8 cellular contexts compared by ENCODE assay signal in the genomic region with DNA sequence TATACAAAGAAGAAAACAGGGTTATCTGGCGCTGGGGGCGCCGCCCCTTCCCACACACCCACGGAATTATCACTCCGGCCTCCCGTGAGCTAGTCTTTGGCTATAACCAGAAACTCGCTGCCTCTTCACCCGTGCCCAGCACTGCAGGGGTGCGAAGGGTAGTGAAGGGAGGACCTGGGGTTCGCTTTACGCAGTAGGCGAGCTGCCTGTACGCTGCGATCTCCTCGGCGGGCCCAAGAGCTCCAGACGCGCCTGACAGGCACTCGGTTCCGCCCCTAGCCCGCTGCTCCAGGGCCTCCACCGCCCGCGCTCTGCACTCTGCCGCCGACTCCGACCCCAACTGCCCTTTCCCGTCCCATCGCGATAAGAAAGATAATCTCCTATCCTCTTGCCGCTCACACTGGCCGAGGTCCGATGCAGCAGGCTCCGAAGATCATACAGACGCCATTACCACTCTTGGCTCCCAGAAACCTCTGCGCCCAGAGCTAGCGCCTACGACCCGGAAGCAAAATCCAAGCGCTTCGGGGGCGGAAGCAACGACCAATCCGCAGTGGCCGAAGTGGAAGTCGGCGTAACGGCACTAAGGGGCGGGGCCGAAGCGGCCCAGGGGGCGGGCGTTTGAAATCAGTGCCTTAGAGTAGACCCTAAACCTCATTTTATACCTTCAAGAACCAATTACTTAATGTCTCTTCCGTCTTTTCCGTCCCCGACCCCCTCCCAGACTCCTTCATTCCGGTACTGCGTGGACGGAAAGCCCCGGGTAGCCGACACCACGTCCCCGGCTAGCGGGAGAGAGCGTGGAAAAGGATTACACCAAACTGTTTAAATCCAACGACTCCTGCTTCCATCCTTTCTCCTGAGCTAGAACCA. TPM values are rescaled to one million over a fixed set of nuclear protein-coding genes. Genes with fewer than 3 reads are reported as not detected.
DNase-seq lines count a peak whose midpoint lies in the region; ATAC-seq, FAIRE-seq and TF ChIP-seq lines count a peak whose summit lies in the region.

A gene (minus strand): TSS at position 458 of the 870 bp plus-strand sequence. CDS start 1,371 bp downstream, outside the sequence.
A gene (plus strand): TSS at position 611 of the 870 bp plus-strand sequence. CDS start 23,664 bp downstream, outside the sequence.

- peaks cover 24% of the 10 kb centered on the region for H3K36me3 Mint-ChIP-seq in activated CD4-positive, alpha-beta T cell treated with anti-CD3 and anti-CD28 coated beads for 36 hours (ENCODE audit: low read depth)

- POLR2A ChIA-PET in activated CD4-positive, alpha-beta T cell treated with anti-CD3 and anti-CD28 coated beads for 36 hours (lab: Charles Lee) = interaction anchor here (0.6 to 1.2 kb wide), 4 partner anchors 94 to 845 kb away, joined by 3 to 8 read pairs (median 4); a partner anchor contains a TSS

- DNase-seq in BE2C = peak; percentile 96
- DNase-seq in GM19239 (ENCODE audit: insufficient read length, low spot score) = peak; percentile 87
- DNase-seq in NCI-H510A treated with DMSO at 0.1 percent for 48 hours (lab: John Stamatoyannopoulos, UW) = peak; percentile 90
- DNase-seq in activated CD4-positive, alpha-beta T cell treated with anti-CD3 and anti-CD28 coated beads for 36 hours = peak; percentile 97
- DNase-seq in kidney glomerular epithelial cell (lab: John Stamatoyannopoulos, UW) = peak; percentile 89
- peak; percentile 86 to 91 for DNase-seq in stimulated activated CD4-positive, alpha-beta T cell treated with anti-CD3 and anti-CD28 coated beads, Interleukin-15, amount 100 ng/mL, for 48 hours (ENCODE audit: low read depth in 2 of 2)

- H3K9me3 Mint-ChIP-seq in activated CD4-positive, alpha-beta T cell treated with anti-CD3 and anti-CD28 coated beads for 36 hours (ENCODE audit: low read depth) = no peaks in the 10 kb centered on the region

- H3K4me1 ChIP-seq in BE2C = peaks cover 6% of the 10 kb centered on the region

- H3K9me3 ChIP-seq in BE2C = no peaks in the 10 kb centered on the region

- peak within 1 kb of the TSS; percentile 92 for H3K4me3 ChIP-seq in BE2C (ENCODE audit: low read depth, low read length)

- intact Hi-C loops in activated CD4-positive, alpha-beta T cell treated with anti-CD3 and anti-CD28 coated beads for 36 hours (cut with DNase I, micrococcal nuclease) = loop anchor here (1.0 to 5.0 kb wide), 11 partner anchors 95 to 1417 kb away; a partner anchor contains a TSS

- peaks cover 38% of the 10 kb centered on the region for H3K36me3 ChIP-seq in BE2C

- peak within 1 kb of the TSS; percentile 94 for H3K27ac Mint-ChIP-seq in activated CD4-positive, alpha-beta T cell treated with anti-CD3 and anti-CD28 coated beads for 36 hours

- TF ChIP-seq CTCF in BE2C (IDR thresholded peaks at IDR 0.05; ENCODE audit: low read depth, low read length) = no peak

- no peaks in the 10 kb centered on the region for H3K27me3 Mint-ChIP-seq in activated CD4-positive, alpha-beta T cell treated with anti-CD3 and anti-CD28 coated beads for 36 hours

- peaks cover 27% of the 10 kb centered on the region for H3K4me1 Mint-ChIP-seq in activated CD4-positive, alpha-beta T cell treated with anti-CD3 and anti-CD28 coated beads for 36 hours

- FAIRE-seq in GM19239 (lab: Jason Lieb, UNC) = peak; percentile 98

- ATAC-seq in HG03442 (IDR thresholded peaks at IDR 0.05; ENCODE audit: unreplicated experiment) = peak; percentile 100
- peak; percentile 99 for ATAC-seq in activated CD4-positive, alpha-beta T cell treated with anti-CD3 and anti-CD28 coated beads for 36 hours

- CTCF ChIA-PET in activated CD4-positive, alpha-beta T cell treated with anti-CD3 and anti-CD28 coated beads for 36 hours (lab: Charles Lee) = interaction anchor here (0.8 to 2.4 kb wide), 10 partner anchors 9 to 259 kb away, joined by 3 to 9 read pairs (median 3); a partner anchor contains a TSS

- H3K27me3 ChIP-seq in BE2C = no peaks in the 10 kb centered on the region

- peak within 1 kb of the TSS; percentile 84 for H3K4me3 Mint-ChIP-seq in activated CD4-positive, alpha-beta T cell treated with anti-CD3 and anti-CD28 coated beads for 36 hours

- H3K27ac ChIP-seq in cingulate gyrus (ENCODE audit: low read depth, low read length) = peak within 1 kb of the TSS; percentile 70

RNA-seq across cellular contexts. Expression of the first gene that starts in this region (rescaled TPM):
- 123 TPM for polyA plus RNA-seq in BE2C (2012; ENCODE audit: insufficient read depth, insufficient read length, low read depth)
- total RNA-seq in activated CD4-positive, alpha-beta T cell treated with anti-CD3 and anti-CD28 coated beads for 36 hours = 10 to 100 TPM; 74.7 to 85.0 TPM

RNA-seq across cellular contexts. Expression of the second gene that starts in this region (rescaled TPM):
- 1.6 TPM for polyA plus RNA-seq in BE2C (2012; ENCODE audit: insufficient read depth, insufficient read length, low read depth)
- total RNA-seq in activated CD4-positive, alpha-beta T cell treated with anti-CD3 and anti-CD28 coated beads for 36 hours = 1 to 10 TPM; 1.5 to 1.8 TPM

Comparison
In these comparisons a context has a peak if more than half of its experiments do, and no peak if none do; other contexts are left out.
1. Peak in every context shown above with its lines: DNase-seq, ATAC-seq, H3K4me3 ChIP-seq and H3K27ac ChIP-seq.